ENCODE assay signal across 14 cellular contexts in the genomic region with DNA sequence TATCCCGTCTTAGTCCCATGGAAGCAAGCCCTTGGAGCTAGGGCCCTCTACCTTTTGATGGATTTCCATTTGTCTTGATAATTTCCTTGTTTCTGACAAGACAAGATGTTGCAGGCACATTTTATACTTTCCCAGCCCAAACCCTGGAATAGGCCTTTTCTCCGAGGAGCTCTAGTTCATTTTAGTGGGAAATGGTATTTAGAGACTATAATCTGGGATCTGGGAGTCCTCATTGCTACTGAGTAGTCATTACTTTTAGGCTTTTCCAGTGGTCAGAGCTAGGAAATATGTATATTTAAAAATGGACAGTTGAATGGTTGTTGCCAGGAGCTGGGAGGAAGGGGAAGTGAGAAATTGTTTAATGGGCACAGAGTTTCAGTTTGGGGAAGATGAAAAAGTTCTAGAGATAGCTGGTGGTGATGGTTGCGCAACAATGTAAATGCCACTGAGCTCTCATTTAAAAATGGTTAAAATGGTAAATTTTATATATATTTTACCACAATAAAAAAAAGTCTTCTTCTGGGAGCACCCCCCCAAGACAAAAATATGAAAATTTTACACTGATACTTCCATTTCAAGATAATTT. TPM values are rescaled to one million over a fixed set of nuclear protein-coding genes. Genes with fewer than 3 reads are reported as not detected.
A peak's percentile ranks its signal among the peaks of the same experiment; 100 is the strongest.
DNase-seq lines count a peak whose midpoint lies in the region; ATAC-seq and TF ChIP-seq lines count a peak whose summit lies in the region.
"Had no signal": no experiment of that assay in that cellular context is flagged by ENCODE, and none has a peak within 500 bp of the region (broad histone marks: within the 10 kb centered on the region; RNA-seq: fewer than 3 reads in every experiment).

No MANE protein-coding gene starts in this region.

- peaks cover 59% of the 10 kb centered on the region for H3K36me3 Mint-ChIP-seq in activated naive CD4-positive, alpha-beta T cell treated with anti-CD3 and anti-CD28 coated beads for 36 hours (ENCODE audit: low read depth)

- DNase-seq in NOMO-1 (lab: John Stamatoyannopoulos, UW; ENCODE audit: unreplicated experiment in 2 of 2) (peak; percentile 78 to 95), globus pallidus (ENCODE audit: low spot score) (peak; percentile 11), NCI-H187 treated with DMSO at 0.1 percent for 48 hours (lab: John Stamatoyannopoulos, UW) (no peak), inferior parietal cortex (ENCODE audit: extremely low spot score) (no peak)
- no peak for DNase-seq in activated naive CD4-positive, alpha-beta T cell treated with anti-CD3 and anti-CD28 coated beads for 36 hours
- DNase-seq: activated CD8-positive, alpha-beta T cell treated with anti-CD3 and anti-CD28 coated beads for 36 hours; activated naive CD4-positive, alpha-beta T cell treated with Interleukin-2 at 50 U/mL for 16 hours; H7; heart left ventricle; sigmoid colon; substantia nigra had no signal

- H3K27ac Mint-ChIP-seq in activated naive CD4-positive, alpha-beta T cell treated with anti-CD3 and anti-CD28 coated beads for 36 hours, result no peak overlapping the region
- H3K27ac Mint-ChIP-seq: activated CD8-positive, alpha-beta T cell treated with anti-CD3 and anti-CD28 coated beads for 36 hours had no signal

- H3K36me3 ChIP-seq in gastroesophageal sphincter, result peaks cover 5 to 96% of the 10 kb centered on the region in 2 donors

- WGBS in gastroesophageal sphincter (ENCODE audit: low coverage in 1 of 2), 2 donors, result 89 to 92% methylated on average over 2 to 3 of the region's 3 CpGs

- no peak overlapping the region for H3K4me3 Mint-ChIP-seq in activated naive CD4-positive, alpha-beta T cell treated with anti-CD3 and anti-CD28 coated beads for 36 hours
- H3K4me3 Mint-ChIP-seq: activated CD8-positive, alpha-beta T cell treated with anti-CD3 and anti-CD28 coated beads for 36 hours had no signal

- no peak for TF ChIP-seq POLR2A in gastroesophageal sphincter (IDR thresholded peaks at IDR 0.05)

- H3K27ac ChIP-seq in gastroesophageal sphincter, result no peak overlapping the region
- H3K27ac ChIP-seq: sigmoid colon had no signal

- peaks cover 0 to 15% (median 0%) of the 10 kb centered on the region in 3 donors for H3K4me1 ChIP-seq in gastroesophageal sphincter

- ATAC-seq in GM18502 (IDR thresholded peaks at IDR 0.05; ENCODE audit: poor library complexity, unreplicated experiment) (peak; percentile 56), GM21576 (IDR thresholded peaks at IDR 0.05; ENCODE audit: unreplicated experiment) (peak; percentile 63), gastroesophageal sphincter (no peak)
- ATAC-seq: activated CD8-positive, alpha-beta T cell treated with anti-CD3 and anti-CD28 coated beads for 36 hours; heart left ventricle had no signal

- peaks cover 5% of the 10 kb centered on the region for H3K4me1 Mint-ChIP-seq in activated naive CD4-positive, alpha-beta T cell treated with anti-CD3 and anti-CD28 coated beads for 36 hours (ENCODE audit: low read depth)

- CTCF ChIA-PET in activated naive CD4-positive, alpha-beta T cell treated with anti-CD3 and anti-CD28 coated beads for 36 hours (lab: Charles Lee), result interaction anchor here (0.5 to 2.5 kb wide), 7 partner anchors 8 to 189 kb away, joined by 3 to 14 read pairs (median 5); no protein-coding TSS in a partner anchor

- no peaks in the 10 kb centered on the region for H3K9me3 Mint-ChIP-seq in activated naive CD4-positive, alpha-beta T cell treated with anti-CD3 and anti-CD28 coated beads for 36 hours
- H3K9me3 Mint-ChIP-seq: activated CD8-positive, alpha-beta T cell treated with anti-CD3 and anti-CD28 coated beads for 36 hours had no signal

- H3K27me3 ChIP-seq in gastroesophageal sphincter, result no peaks in the 10 kb centered on the region
- H3K27me3 ChIP-seq: heart left ventricle, sigmoid colon had no signal

- intact Hi-C loops in activated naive CD4-positive, alpha-beta T cell treated with anti-CD3 and anti-CD28 coated beads for 36 hours (cut with micrococcal nuclease), result loop anchor here (1.0 kb wide), 1 partner anchor 188 kb away; no protein-coding TSS in a partner anchor

- no peak overlapping the region for H3K4me3 ChIP-seq in gastroesophageal sphincter
- H3K4me3 ChIP-seq: heart left ventricle, sigmoid colon had no signal

- no peak for TF ChIP-seq EP300 in gastroesophageal sphincter (IDR thresholded peaks at IDR 0.05)

- no peaks in the 10 kb centered on the region for H3K9me3 ChIP-seq in gastroesophageal sphincter
- H3K9me3 ChIP-seq: sigmoid colon had no signal

- H3K27me3 Mint-ChIP-seq in activated naive CD4-positive, alpha-beta T cell treated with anti-CD3 and anti-CD28 coated beads for 36 hours (ENCODE audit: low read depth), result no peaks in the 10 kb centered on the region
- H3K27me3 Mint-ChIP-seq: activated CD8-positive, alpha-beta T cell treated with anti-CD3 and anti-CD28 coated beads for 36 hours had no signal

- no peak for TF ChIP-seq CTCF in gastroesophageal sphincter (IDR thresholded peaks at IDR 0.05)

RNA-seq across cellular contexts. Expression of a gene that starts 31.6 kb away (rescaled TPM):
- 10 to 100 TPM; 30.7 to 39.1 (median 33.5) TPM for total RNA-seq in gastroesophageal sphincter
- total RNA-seq in activated naive CD4-positive, alpha-beta T cell treated with anti-CD3 and anti-CD28 coated beads for 36 hours, result 10 to 100 TPM; 86.6 to 95.3 TPM

RNA-seq across cellular contexts. Expression of a gene that starts 32.0 kb away (rescaled TPM):
- 10 to 100 TPM in 2 of 4 donors, 1 to 10 TPM in 2; 7.6 to 20.2 (median 13.5) TPM for total RNA-seq in gastroesophageal sphincter
- 10 to 100 TPM; 10.8 to 13.1 TPM for total RNA-seq in activated naive CD4-positive, alpha-beta T cell treated with anti-CD3 and anti-CD28 coated beads for 36 hours

Comparison
In these comparisons a context has a peak if more than half of its experiments do, and no peak if none do; other contexts are left out.
1. DNase-seq: peak in NOMO-1 (2 of 2) and globus pallidus (single experiment); none in activated naive CD4-positive, alpha-beta T cell treated with anti-CD3 and anti-CD28 coated beads for 36 hours (single experiment), NCI-H187 treated with DMSO at 0.1 percent for 48 hours (single experiment) and inferior parietal cortex (single experiment).